2 cellular contexts compared by ENCODE assay signal in genomic region chr19:36916991-36917390, GRCh38.
TF ChIP-seq lines count a peak whose summit lies in the region.

No MANE protein-coding gene starts in this region.

TF ChIP-seq in GM12878, 131 proteins besides CTCF, POLR2A, EP300 and RAD21:
- no peak for TF ChIP-seq PAX5 (IDR thresholded peaks at IDR 0.05; ENCODE audit: borderline replicate concordance, low read depth, low read length)
- TF ChIP-seq MYB (IDR thresholded peaks at IDR 0.05; ENCODE audit: borderline replicate concordance, low read depth, low read length) = no peak
- TF ChIP-seq RBBP5 (conservative IDR thresholded peaks at IDR 0.05) = no peak
- no peak for TF ChIP-seq CEBPB (IDR thresholded peaks at IDR 0.05; ENCODE audit: borderline replicate concordance in 1 of 2, low read depth in 2 of 2, low read length in 2 of 2)
- no peak for TF ChIP-seq SMAD1 (IDR thresholded peaks at IDR 0.05; ENCODE audit: low read depth, partially characterized antibody)

TF ChIP-seq in HepG2, 621 proteins besides CTCF, POLR2A, EP300 and RAD21:
- TF ChIP-seq MAFG (CRISPR knock-in tag; IDR thresholded peaks at IDR 0.05) (no peak), NCOA5 (CRISPR knock-in tag; IDR thresholded peaks at IDR 0.05) (no peak), GATA4 (IDR thresholded peaks at IDR 0.05; ENCODE audit: borderline replicate concordance, low read depth) (no peak), PCBP2 (optimal IDR thresholded peaks at IDR 0.05; ENCODE audit: low read depth, low read length, poor library complexity, severe bottlenecking) (no peak), ZNF546 (CRISPR knock-in tag; conservative IDR thresholded peaks at IDR 0.05) (no peak), SRSF9 (IDR thresholded peaks at IDR 0.05; ENCODE audit: borderline replicate concordance, insufficient read depth, low read depth, low read length, poor library complexity, severe bottlenecking) (no peak), BORCS8-MEF2B (CRISPR knock-in tag; IDR thresholded peaks at IDR 0.05) (no peak), NKX3-1 (CRISPR knock-in tag; IDR thresholded peaks at IDR 0.05) (no peak), PHF20 (CRISPR knock-in tag; IDR thresholded peaks at IDR 0.05) (no peak), REXO4 (CRISPR knock-in tag; IDR thresholded peaks at IDR 0.05; ENCODE audit: borderline replicate concordance) (no peak), ZBED4 (CRISPR knock-in tag; IDR thresholded peaks at IDR 0.05; ENCODE audit: borderline replicate concordance) (no peak), ZFP91 (CRISPR knock-in tag; IDR thresholded peaks at IDR 0.05; ENCODE audit: borderline replicate concordance) (no peak), SYNCRIP (IDR thresholded peaks at IDR 0.05; ENCODE audit: insufficient read depth, low read depth, low read length) (no peak)
TF ChIP-seq in HepG2: peak in this region for 0.
